In the genomic region with DNA sequence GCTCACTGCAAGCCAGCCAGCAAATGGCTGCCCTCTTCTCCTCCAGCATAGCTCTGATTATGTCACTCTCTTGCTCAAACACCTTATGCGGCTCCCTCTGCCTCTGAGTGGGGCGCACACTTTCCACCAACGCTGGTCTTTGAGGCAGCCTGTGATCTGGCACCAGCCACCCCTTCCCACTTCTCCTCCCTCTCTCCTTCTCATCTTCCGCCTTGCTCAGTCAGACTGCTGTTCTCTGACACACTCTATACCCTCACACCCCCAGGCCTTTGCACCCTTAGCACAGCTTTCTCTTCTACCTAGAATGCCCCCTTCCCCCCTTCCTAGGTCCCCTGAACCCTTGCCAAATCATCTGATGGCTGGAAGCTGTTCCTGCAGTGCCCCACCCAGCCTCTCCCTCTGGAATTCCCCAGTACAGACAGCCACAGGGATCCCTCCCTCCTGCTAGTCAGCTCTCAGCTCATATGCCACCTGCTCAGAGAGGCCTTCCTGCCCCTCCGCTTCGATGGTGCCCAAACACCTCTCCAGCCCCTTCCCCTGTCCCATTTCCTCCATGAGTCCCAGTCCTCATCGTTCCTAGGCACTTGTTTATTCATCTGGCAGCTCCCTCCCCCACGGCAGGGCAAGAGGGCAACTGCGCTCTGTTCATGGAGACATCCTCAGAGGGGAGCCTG, we compare ENCODE assay signal across 11 cellular contexts. TPM values are rescaled to one million over a fixed set of nuclear protein-coding genes. Genes with fewer than 3 reads are reported as not detected.
DNase-seq lines count a peak whose midpoint lies in the region; ATAC-seq and TF ChIP-seq lines count a peak whose summit lies in the region.
"Had no signal": no experiment of that assay in that cellular context is flagged by ENCODE, and none has a peak within 500 bp of the region (broad histone marks: within the 10 kb centered on the region; RNA-seq: fewer than 3 reads in every experiment).

No MANE protein-coding gene starts in this region.

- H3K4me3 ChIP-seq in AG10803 (ENCODE audit: low read length): no peak overlapping the region

- no peak for TF ChIP-seq CTCF in AG10803 (conservative IDR thresholded peaks at IDR 0.05; ENCODE audit: low read length)

- DNase-seq in AG10803 (ENCODE audit: low read depth) (peak; percentile 43), NCI-H1694 treated with DMSO at 0.1 percent for 48 hours (lab: John Stamatoyannopoulos, UW) (peak; percentile 59), myocyte (ENCODE audit: low read depth) (peak; percentile 85), NCI-H748 (lab: John Stamatoyannopoulos, UW; ENCODE audit: unreplicated experiment) (no peak)
- DNase-seq: Karpas-422; natural killer cell; stimulated activated naive CD8-positive, alpha-beta T cell treated with anti-CD3 and anti-CD28 coated beads, Interleukin-15, Interleukin-2, amounts not matched to agents 100 U/mL and 50 U/mL, for 24 hours had no signal

- ATAC-seq in GM21423 (IDR thresholded peaks at IDR 0.05; ENCODE audit: unreplicated experiment) (no peak), HG03469 (IDR thresholded peaks at IDR 0.05; ENCODE audit: unreplicated experiment) (no peak), HG02678 (IDR thresholded peaks at IDR 0.05; ENCODE audit: unreplicated experiment) (no peak)
- ATAC-seq: natural killer cell; stimulated activated naive CD8-positive, alpha-beta T cell treated with anti-CD3 and anti-CD28 coated beads, Interleukin-15, Interleukin-2, amounts not matched to agents 100 U/mL and 50 U/mL, for 24 hours had no signal

- peak overlapping the region; percentile 19 for H3K27ac ChIP-seq in cingulate gyrus (ENCODE audit: low read depth, low read length)

RNA-seq across cellular contexts. Expression of gene PEF1, which starts 21.8 kb away (rescaled TPM):
- 52.0 and 61.7 TPM in 2 replicates for total RNA-seq in myocyte
- polyA plus RNA-seq in myocyte (2012): 80.3 TPM

RNA-seq across cellular contexts. Expression of gene COL16A1, which starts 37.4 kb away (rescaled TPM):
- 27.9 and 37.7 TPM in 2 replicates for total RNA-seq in myocyte
- 59.6 TPM for polyA plus RNA-seq in myocyte (2012)

RNA-seq across cellular contexts. Expression of gene HCRTR1, which starts 48.9 kb away (rescaled TPM):
- not detected in 2 replicates for total RNA-seq in myocyte
- polyA plus RNA-seq in myocyte (2012): not detected
- total RNA-seq: natural killer cell had no signal
